Comparison of ENCODE assay signal across 7 cellular contexts in the genomic region with DNA sequence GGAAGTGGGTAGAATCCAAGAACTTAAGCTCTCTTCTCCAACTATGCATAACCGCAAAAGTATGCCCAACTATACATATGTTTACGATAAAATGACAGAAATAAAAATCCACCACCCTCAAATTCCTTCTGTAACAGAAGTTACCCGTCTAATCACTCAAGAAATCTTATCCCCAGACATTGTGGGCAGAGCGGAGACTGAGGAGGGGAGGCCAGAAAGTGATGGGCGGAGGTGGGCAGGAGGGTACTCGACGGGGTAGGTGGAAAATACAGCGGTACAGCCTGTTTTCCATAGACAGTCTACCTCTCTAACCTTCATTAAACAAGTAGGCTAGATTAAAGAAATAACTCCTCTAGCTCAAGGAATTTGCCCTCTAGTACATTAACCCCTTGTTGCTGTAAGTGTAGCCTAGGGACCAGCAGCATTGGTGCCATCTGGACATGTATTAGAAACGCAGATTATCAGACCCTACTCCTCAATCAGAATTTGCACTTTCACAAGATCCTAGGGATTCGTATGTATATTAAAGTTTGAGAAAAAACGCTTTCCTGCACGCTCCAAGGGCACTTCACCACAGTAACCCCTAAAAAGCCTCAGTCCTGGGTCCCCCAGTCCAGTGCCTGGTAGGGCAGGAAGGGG. TPM values are rescaled to one million over a fixed set of nuclear protein-coding genes. Genes with fewer than 3 reads are reported as not detected.
DNase-seq lines count a peak whose midpoint lies in the region; ATAC-seq and TF ChIP-seq lines count a peak whose summit lies in the region.

No MANE protein-coding gene starts in this region.

- H3K27ac ChIP-seq in HEK293 (ENCODE audit: extremely low read depth, low read depth, low read length): peak overlapping the region; percentile 55; the same call in 1 of the 2 replicates
- H3K27ac ChIP-seq in psoas muscle: peak overlapping the region; percentile 97

- CTCF ChIA-PET in HEK293 (lab: Yijun Ruan, JAX): interaction anchor here (0.7 to 1.2 kb wide), 3 partner anchors 32 to 82 kb away, joined by 3 to 5 read pairs (median 4); no protein-coding TSS in a partner anchor

- peak overlapping the region; percentile 68 for H3K4me3 ChIP-seq in HEK293 (ENCODE audit: low read depth, low read length)
- peak overlapping the region; percentile 96 for H3K4me3 ChIP-seq in NT2/D1 (ENCODE audit: insufficient read length, low read depth)
- H3K4me3 ChIP-seq in epithelial cell of esophagus (ENCODE audit: low read length): peak overlapping the region; percentile 84
- peak overlapping the region; percentile 96 for H3K4me3 ChIP-seq in psoas muscle

- H3K4me1 ChIP-seq in HEK293 (ENCODE audit: control insufficient read depth, insufficient read depth, low read length) (0 out of 2 replicates have a peak, but pooled peaks cover 5% of the 10 kb centered on the region), NT2/D1 (ENCODE audit: insufficient read depth, insufficient read length) (no peaks in the 10 kb centered on the region), psoas muscle (peaks cover 18% of the 10 kb centered on the region)

- H3K9me3 ChIP-seq in HEK293 (ENCODE audit: control insufficient read depth, insufficient read depth, low read depth, low read length): no peaks in the 10 kb centered on the region
- no peaks in the 10 kb centered on the region for H3K9me3 ChIP-seq in NT2/D1 (ENCODE audit: insufficient read depth, low read length)
- no peaks in the 10 kb centered on the region for H3K9me3 ChIP-seq in psoas muscle

- POLR2A ChIA-PET in HEK293 (lab: Yijun Ruan, JAX): interaction anchor here (0.6 to 2.6 kb wide), 9 partner anchors 10 to 1141 kb away, joined by 3 to 11 read pairs (median 6); a partner anchor contains a TSS

- H3K27me3 ChIP-seq in NT2/D1 (ENCODE audit: insufficient read depth, insufficient read length) (no peaks in the 10 kb centered on the region), psoas muscle (ENCODE audit: insufficient read depth in 3 of 3, low read length in 2 of 3) (no peaks in the 10 kb centered on the region)

- intact Hi-C loops in psoas muscle (cut with DNase I): loop anchor here (5.0 kb wide), 2 partner anchors 64 to 124 kb away; a partner anchor contains a TSS

- H3K9ac ChIP-seq in NT2/D1 (ENCODE audit: insufficient read length, low read depth): peak overlapping the region; percentile 46

- DNase-seq in NT2/D1 (ENCODE audit: low read depth, low spot score): no peak
- no peak for DNase-seq in epithelial cell of esophagus (ENCODE audit: low read depth)
- DNase-seq in psoas muscle: no peak
- DNase-seq in dedifferentiated amniotic fluid mesenchymal stem cell (ENCODE audit: extremely low spot score): no peak
- no peak for DNase-seq in effector CD8-positive, alpha-beta T cell (lab: John Stamatoyannopoulos, UW)

- 44 to 47% (median 46%) methylated on average over 12 of the region's 12 CpGs for WGBS in psoas muscle, 3 donors

- TF ChIP-seq CTCF in HEK293 (tag by site-specific recombination; IDR thresholded peaks at IDR 0.05) (no peak), epithelial cell of esophagus (IDR thresholded peaks at IDR 0.05; ENCODE audit: insufficient read depth, low read depth, low read length, missing control alignments) (no peak), psoas muscle (IDR thresholded peaks at IDR 0.05) (no peak)

- peak; percentile 6 for ATAC-seq in GM18520 (IDR thresholded peaks at IDR 0.05; ENCODE audit: unreplicated experiment)
- ATAC-seq in psoas muscle: no peak

- H3K36me3 ChIP-seq in HEK293 (ENCODE audit: control insufficient read depth in 2 of 2, insufficient read depth in 1 of 2, low read length in 2 of 2): no peaks in the 10 kb centered on the region
- peaks cover 7% of the 10 kb centered on the region for H3K36me3 ChIP-seq in NT2/D1 (ENCODE audit: insufficient read depth, insufficient read length, low read length)
- H3K36me3 ChIP-seq in psoas muscle (ENCODE audit: insufficient read depth in 1 of 2, low read depth in 1 of 2): no peaks in the 10 kb centered on the region

TF ChIP-seq in HEK293, 187 proteins besides CTCF, POLR2A, EP300 and RAD21 (continues in another document):
- TF ChIP-seq ZNF169 (tag by site-specific recombination; IDR thresholded peaks at IDR 0.05): no peak
- TF ChIP-seq YY2 (tag by site-specific recombination; IDR thresholded peaks at IDR 0.05): no peak
- TF ChIP-seq, protein P1, sequence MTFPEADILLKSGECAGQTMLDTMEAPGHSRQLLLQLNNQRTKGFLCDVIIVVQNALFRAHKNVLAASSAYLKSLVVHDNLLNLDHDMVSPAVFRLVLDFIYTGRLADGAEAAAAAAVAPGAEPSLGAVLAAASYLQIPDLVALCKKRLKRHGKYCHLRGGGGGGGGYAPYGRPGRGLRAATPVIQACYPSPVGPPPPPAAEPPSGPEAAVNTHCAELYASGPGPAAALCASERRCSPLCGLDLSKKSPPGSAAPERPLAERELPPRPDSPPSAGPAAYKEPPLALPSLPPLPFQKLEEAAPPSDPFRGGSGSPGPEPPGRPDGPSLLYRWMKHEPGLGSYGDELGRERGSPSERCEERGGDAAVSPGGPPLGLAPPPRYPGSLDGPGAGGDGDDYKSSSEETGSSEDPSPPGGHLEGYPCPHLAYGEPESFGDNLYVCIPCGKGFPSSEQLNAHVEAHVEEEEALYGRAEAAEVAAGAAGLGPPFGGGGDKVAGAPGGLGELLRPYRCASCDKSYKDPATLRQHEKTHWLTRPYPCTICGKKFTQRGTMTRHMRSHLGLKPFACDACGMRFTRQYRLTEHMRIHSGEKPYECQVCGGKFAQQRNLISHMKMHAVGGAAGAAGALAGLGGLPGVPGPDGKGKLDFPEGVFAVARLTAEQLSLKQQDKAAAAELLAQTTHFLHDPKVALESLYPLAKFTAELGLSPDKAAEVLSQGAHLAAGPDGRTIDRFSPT (tag by site-specific recombination; IDR thresholded peaks at IDR 0.05): 0 out of 2 replicates have a peak, but pooled peaks have one; percentile 23
- TF ChIP-seq ZNF214 (tag by site-specific recombination; IDR thresholded peaks at IDR 0.05; ENCODE audit: borderline replicate concordance): no peak
- TF ChIP-seq, protein P2, sequence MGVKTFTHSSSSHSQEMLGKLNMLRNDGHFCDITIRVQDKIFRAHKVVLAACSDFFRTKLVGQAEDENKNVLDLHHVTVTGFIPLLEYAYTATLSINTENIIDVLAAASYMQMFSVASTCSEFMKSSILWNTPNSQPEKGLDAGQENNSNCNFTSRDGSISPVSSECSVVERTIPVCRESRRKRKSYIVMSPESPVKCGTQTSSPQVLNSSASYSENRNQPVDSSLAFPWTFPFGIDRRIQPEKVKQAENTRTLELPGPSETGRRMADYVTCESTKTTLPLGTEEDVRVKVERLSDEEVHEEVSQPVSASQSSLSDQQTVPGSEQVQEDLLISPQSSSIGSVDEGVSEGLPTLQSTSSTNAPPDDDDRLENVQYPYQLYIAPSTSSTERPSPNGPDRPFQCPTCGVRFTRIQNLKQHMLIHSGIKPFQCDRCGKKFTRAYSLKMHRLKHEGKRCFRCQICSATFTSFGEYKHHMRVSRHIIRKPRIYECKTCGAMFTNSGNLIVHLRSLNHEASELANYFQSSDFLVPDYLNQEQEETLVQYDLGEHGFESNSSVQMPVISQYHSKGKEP (tag by site-specific recombination; IDR thresholded peaks at IDR 0.05): no peak
- peak; percentile 97 for TF ChIP-seq ZBTB20 (tag by site-specific recombination; IDR thresholded peaks at IDR 0.05)
- TF ChIP-seq EGR2 (tag by site-specific recombination; IDR thresholded peaks at IDR 0.05; ENCODE audit: low read depth): peak; percentile 83
- no peak for TF ChIP-seq GLIS2 (tag by site-specific recombination; IDR thresholded peaks at IDR 0.05)
- no peak for TF ChIP-seq ZNF747 (tag by site-specific recombination; IDR thresholded peaks at IDR 0.05)
- TF ChIP-seq, protein P3, sequence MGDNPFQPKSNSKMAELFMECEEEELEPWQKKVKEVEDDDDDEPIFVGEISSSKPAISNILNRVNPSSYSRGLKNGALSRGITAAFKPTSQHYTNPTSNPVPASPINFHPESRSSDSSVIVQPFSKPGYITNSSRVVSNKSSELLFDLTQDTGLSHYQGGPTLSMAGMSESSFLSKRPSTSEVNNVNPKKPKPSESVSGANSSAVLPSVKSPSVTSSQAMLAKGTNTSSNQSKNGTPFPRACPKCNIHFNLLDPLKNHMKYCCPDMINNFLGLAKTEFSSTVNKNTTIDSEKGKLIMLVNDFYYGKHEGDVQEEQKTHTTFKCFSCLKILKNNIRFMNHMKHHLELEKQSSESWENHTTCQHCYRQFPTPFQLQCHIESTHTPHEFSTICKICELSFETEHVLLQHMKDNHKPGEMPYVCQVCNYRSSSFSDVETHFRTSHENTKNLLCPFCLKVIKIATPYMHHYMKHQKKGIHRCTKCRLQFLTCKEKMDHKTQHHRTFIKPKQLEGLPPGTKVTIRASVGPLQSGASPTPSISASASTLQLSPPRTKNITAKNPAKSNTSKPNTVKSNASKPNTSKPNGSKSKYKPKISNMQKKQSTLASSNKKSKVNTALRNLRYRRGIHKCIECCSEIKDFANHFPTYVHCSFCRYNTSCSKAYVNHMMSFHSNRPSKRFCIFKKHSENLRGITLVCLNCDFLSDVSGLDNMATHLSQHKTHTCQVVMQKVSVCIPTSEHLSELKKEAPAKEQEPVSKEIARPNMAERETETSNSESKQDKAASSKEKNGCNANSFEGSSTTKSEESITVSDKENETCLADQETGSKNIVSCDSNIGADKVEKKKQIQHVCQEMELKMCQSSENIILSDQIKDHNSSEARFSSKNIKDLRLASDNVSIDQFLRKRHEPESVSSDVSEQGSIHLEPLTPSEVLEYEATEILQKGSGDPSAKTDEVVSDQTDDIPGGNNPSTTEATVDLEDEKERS (tag by site-specific recombination; IDR thresholded peaks at IDR 0.05): no peak
- TF ChIP-seq KLF1 (tag by site-specific recombination; IDR thresholded peaks at IDR 0.05): no peak
- 0 out of 2 replicates have a peak, but pooled peaks have one; percentile 16 for TF ChIP-seq ZNF433 (tag by site-specific recombination; IDR thresholded peaks at IDR 0.05; ENCODE audit: low read depth)
- TF ChIP-seq ZFHX2 (tag by site-specific recombination; conservative IDR thresholded peaks at IDR 0.05): peak; percentile 87
- TF ChIP-seq ZNF19 (tag by site-specific recombination; IDR thresholded peaks at IDR 0.05; ENCODE audit: low read depth): no peak
- TF ChIP-seq ZNF114 (tag by site-specific recombination; IDR thresholded peaks at IDR 0.05): no peak
- TF ChIP-seq GFI1B (tag by site-specific recombination; IDR thresholded peaks at IDR 0.05): no peak
- TF ChIP-seq ZNF654 (tag by site-specific recombination; IDR thresholded peaks at IDR 0.05; ENCODE audit: low read depth): no peak
- TF ChIP-seq ZBTB48 (tag by site-specific recombination; IDR thresholded peaks at IDR 0.05): peak; percentile 96

RNA-seq across cellular contexts. Expression of a gene that starts 0.6 kb away (rescaled TPM):
- total RNA-seq in psoas muscle: 1 to 10 TPM in 1 of 4 donors, under 1 TPM in 2, not detected in 1; 0.32 to 1.4 (median 0.47) TPM
- polyA plus RNA-seq in psoas muscle: under 1 TPM in 2 of 3 donors, not detected in 1; 0.14 to 0.65 TPM

RNA-seq across cellular contexts. Expression of a gene that starts 0.7 kb away (rescaled TPM):
- total RNA-seq in psoas muscle: 10 to 100 TPM; 23.3 to 29.0 (median 28.3) TPM
- 10 to 100 TPM in 2 of 3 donors, 1 to 10 TPM in 1; 9.7 to 21.6 (median 19.3) TPM for polyA plus RNA-seq in psoas muscle
